In genomic region chr5:72138943-72139467, GRCh38 we compare ENCODE assay signal across 9 cellular contexts. TPM values are rescaled to one million over a fixed set of nuclear protein-coding genes. Genes with fewer than 3 reads are reported as not detected.
DNase-seq lines count a peak whose midpoint lies in the region; ATAC-seq, FAIRE-seq and TF ChIP-seq lines count a peak whose summit lies in the region.
"Had no signal": no experiment of that assay in that cellular context is flagged by ENCODE, and none has a peak within 500 bp of the region (broad histone marks: within the 10 kb centered on the region; RNA-seq: fewer than 3 reads in every experiment).

No MANE protein-coding gene starts in this region.

- H3K9me3 ChIP-seq in GM12878 (replicated peaks; ENCODE audit: control insufficient read depth, insufficient read depth, low read length) (no peaks in the 10 kb centered on the region), sigmoid colon (no peaks in the 10 kb centered on the region)

- ATAC-seq in GM18505 (IDR thresholded peaks at IDR 0.05; ENCODE audit: unreplicated experiment) (peak; percentile 64), GM12878 (peak; percentile 74), HG03139 (IDR thresholded peaks at IDR 0.05; ENCODE audit: unreplicated experiment) (no peak)

- H3K4me1 ChIP-seq in GM12878 (ENCODE audit: control insufficient read depth, insufficient read depth, low read length) (peaks cover 6% of the 10 kb centered on the region; the same call in 1 of the 2 replicates), sigmoid colon (peaks cover 0 to 75% (median 49%) of the 10 kb centered on the region in 4 donors)

- H3K36me3 ChIP-seq in GM12878 (ENCODE audit: control insufficient read depth in 2 of 2, insufficient read depth in 2 of 2, low read length in 1 of 2) (no peaks in the 10 kb centered on the region), sigmoid colon (no peaks in the 10 kb centered on the region)

- SMC1A ChIA-PET in GM12878 (lab: Charles Lee; ENCODE audit: uncharacterized antibody, unreplicated experiment), result interaction anchor here (0.8 to 1.0 kb wide), 10 partner anchors 95 to 355 kb away, joined by 3 to 9 read pairs (median 3); no protein-coding TSS in a partner anchor

- H3K27ac ChIP-seq in GM12878 (ENCODE audit: control insufficient read depth, insufficient read depth) (no peak overlapping the region), sigmoid colon (peak overlapping the region; percentile 28 to 79 (median 48))

- H2AFZ ChIP-seq in GM12878 (ENCODE audit: control insufficient read depth, low read depth, low read length), result no peak overlapping the region; the same call in 1 of the 2 replicates

- TF ChIP-seq RAD21 in GM12878 (IDR thresholded peaks at IDR 0.05; ENCODE audit: insufficient read depth, low read depth, low read length), result no peak

- in situ Hi-C loops in GM12878 (cut with MboI), result loop anchor here (5.0 kb wide), 1 partner anchor 168 kb away; no protein-coding TSS in a partner anchor

- H3K27me3 ChIP-seq in GM12878 (replicated peaks in 1 of 2; ENCODE audit: control insufficient read depth in 2 of 2, insufficient read depth in 2 of 2, low read length in 1 of 2) (peaks cover 0 to 2% of the 10 kb centered on the region in 2 experiments; a peak in 1 of 4 replicates), sigmoid colon (no peaks in the 10 kb centered on the region)

- no peak overlapping the region for H3K4me3 ChIP-seq in GM12878
- no peak overlapping the region for H3K4me3 ChIP-seq in sigmoid colon

- no peaks in the 10 kb centered on the region for H3K79me2 ChIP-seq in GM12878 (ENCODE audit: control insufficient read depth, insufficient read depth, low read length)

- POLR2A ChIA-PET in GM12878 (lab: Charles Lee), result interaction anchor here (0.9 kb wide), 1 partner anchor 169 kb away, joined by 4 read pairs; no protein-coding TSS in a partner anchor

- H3K9ac ChIP-seq in GM12878 (ENCODE audit: control insufficient read depth, insufficient read depth, low read length), result no peak overlapping the region; the same call in 1 of the 2 replicates

- CTCF ChIA-PET in GM12878 (lab: Yijun Ruan, JAX), result interaction anchor here (1.0 kb wide), 6 partner anchors 106 to 434 kb away, joined by 3 to 14 read pairs (median 4); no protein-coding TSS in a partner anchor

- H4K20me1 ChIP-seq in GM12878 (ENCODE audit: control insufficient read depth, insufficient read depth), result no peaks in the 10 kb centered on the region

- intact Hi-C loops in GM12878 (cut with micrococcal nuclease; ENCODE audit: unreplicated experiment), result loop anchor here (1.0 to 5.0 kb wide), 3 partner anchors 106 to 169 kb away; no protein-coding TSS in a partner anchor
- intact Hi-C loops in sigmoid colon (cut with DNase I), result loop anchor here (2.0 kb wide), 1 partner anchor 170 kb away; no protein-coding TSS in a partner anchor

- peak; percentile 18 for FAIRE-seq in GM12878 (lab: Jason Lieb, UNC)

- BruUV-seq in GM12878 (replicated peaks; lab: Mats Ljungman, UMichigan), result no TSS peak

- no peak for TF ChIP-seq CTCF in GM12878 (IDR thresholded peaks at IDR 0.05 in 2 of 3, conservative IDR thresholded peaks at IDR 0.05 in 1 of 3; ENCODE audit: control insufficient read depth in 2 of 3, extremely low read depth in 1 of 3, insufficient read depth in 1 of 3, low read depth in 3 of 3, low read length in 3 of 3)
- no peak for TF ChIP-seq CTCF in sigmoid colon (IDR thresholded peaks at IDR 0.05)

- 0 out of 2 replicates have a peak overlapping the region, but pooled peaks have one; percentile 9 for H3K4me2 ChIP-seq in GM12878 (ENCODE audit: control insufficient read depth, insufficient read depth)

- 11% methylated on average over 7 of the region's 7 CpGs for WGBS in GM12878 (ENCODE audit: insufficient coverage, insufficient replicate concordance, low lambda C conversion rate, missing lambda C conversion rate)
- 51 to 66% methylated on average over 7 of the region's 7 CpGs for WGBS in sigmoid colon, 2 donors

- DNase-seq in HT1080 (ENCODE audit: low read depth) (peak; percentile 96), GM12878 (ENCODE audit: low read depth, low spot score) (peak; percentile 15), sigmoid colon (no peak), NCI-H1436 (lab: John Stamatoyannopoulos, UW) (no peak), DMS114 treated with DMSO at 0.1 percent for 48 hours (lab: John Stamatoyannopoulos, UW; ENCODE audit: unreplicated experiment) (no peak), NCI-H446 treated with DMSO at 0.1 percent for 48 hours (lab: John Stamatoyannopoulos, UW) (no peak)
- DNase-seq: left cardiac atrium had no signal

- TF ChIP-seq EP300 in GM12878 (IDR thresholded peaks at IDR 0.05; ENCODE audit: borderline replicate concordance in 1 of 2, control insufficient read depth in 1 of 2, low read depth in 2 of 2, low read length in 2 of 2) (no peak), sigmoid colon (IDR thresholded peaks at IDR 0.05) (no peak)

- TF ChIP-seq POLR2A in GM18505 (IDR thresholded peaks at IDR 0.05; ENCODE audit: borderline replicate concordance, extremely low read depth, insufficient read depth, insufficient read length) (no peak), GM12878 (IDR thresholded peaks at IDR 0.05; ENCODE audit: low read depth, low read length) (no peak), sigmoid colon (IDR thresholded peaks at IDR 0.05) (no peak)

- RAD21 ChIA-PET in GM12878 (lab: Charles Lee; ENCODE audit: unreplicated experiment), result interaction anchor here (1.0 kb wide), 2 partner anchors 130 to 170 kb away, joined by 4 to 7 read pairs; no protein-coding TSS in a partner anchor

TF ChIP-seq in GM12878, 131 proteins besides CTCF, POLR2A, EP300 and RAD21 (continues in another document):
- TF ChIP-seq RUNX3 (IDR thresholded peaks at IDR 0.05; ENCODE audit: low read length) (peak; percentile 83), HDAC2 (IDR thresholded peaks at IDR 0.05) (no peak), PBX3 (IDR thresholded peaks at IDR 0.05; ENCODE audit: insufficient replicate concordance, low read depth, low read length) (no peak), PAX5 (IDR thresholded peaks at IDR 0.05; ENCODE audit: borderline replicate concordance, low read depth, low read length) (no peak), SUPT20H (IDR thresholded peaks at IDR 0.05; ENCODE audit: borderline replicate concordance, control insufficient read depth, low read depth, low read length) (no peak), BMI1 (IDR thresholded peaks at IDR 0.05; ENCODE audit: borderline replicate concordance) (no peak), MTA2 (IDR thresholded peaks at IDR 0.05; ENCODE audit: low read depth) (no peak), CBFB (IDR thresholded peaks at IDR 0.05; ENCODE audit: low read depth) (0 out of 2 replicates have a peak, but pooled peaks have one; percentile 28), IKZF2 (IDR thresholded peaks at IDR 0.05) (peak; percentile 57 to 66; a peak in 3 of 4 replicates), NFYA (IDR thresholded peaks at IDR 0.05; ENCODE audit: borderline replicate concordance, low read depth, low read length) (no peak), NFIC (IDR thresholded peaks at IDR 0.05; ENCODE audit: low read depth, low read length) (peak; percentile 48; the same call in 1 of the 2 replicates), IKZF1 (conservative IDR thresholded peaks at IDR 0.05) (0 out of 2 replicates have a peak, but pooled peaks have one; percentile 19), ATF3 (IDR thresholded peaks at IDR 0.05; ENCODE audit: borderline replicate concordance, extremely low read depth, low read depth, low read length) (no peak), MTA3 (IDR thresholded peaks at IDR 0.05; ENCODE audit: borderline replicate concordance, low read length) (no peak)

RNA-seq across cellular contexts. Expression of gene MAP1B, which starts 31.7 kb away (rescaled TPM):
- total RNA-seq in HT1080 (2014; rRNA removed; shearing (Covaris generic)), result 52.6 and 75.1 TPM in 2 replicates
- 24.7 and 34.0 TPM in 2 replicates for polyA plus RNA-seq in HT1080 (2015; cell fraction: cytosol; rRNA removed)
- 69.4 and 71.2 TPM in 2 replicates for polyA plus RNA-seq in HT1080 (2015; cell fraction: nucleus; rRNA removed)
- 0.19 TPM in 1 of 2 replicates, not detected in the other for total RNA-seq in GM12878 (2013; cell fraction: nucleolus; rRNA removed)
- total RNA-seq in GM12878 (2014; rRNA removed) (under 0.01 and 0.06 TPM in 2 replicates), GM12878 (2014; rRNA removed; fragmentation: Illumina TruSeq; extraction: Trizol) (0.04 and 0.09 TPM in 2 replicates), GM12878 (2021) (0.36 and 0.61 TPM in 2 replicates), sigmoid colon (100 to 1,000 TPM in 3 of 4 donors, 10 to 100 TPM in 1; 98.6 to 659 (median 288) TPM)
- 0.09 TPM for polyA plus RNA-seq in GM12878 (2011; ENCODE audit: low read depth)
- polyA plus RNA-seq in GM12878 (2011; rRNA removed) (not detected in 2 replicates), GM12878 (2014; fragmentation: Illumina TruSeq; extraction: Trizol) (0.06 and 0.08 TPM in 2 replicates), GM12878 (2014; fragmentation: Nextera tagmentation; extraction: Ambion mirVana) (under 1 TPM; 0.02 to 0.16 TPM), GM12878 (2014; rRNA removed) (0.03 and 0.05 TPM in 2 replicates), GM12878 (2016; fragmentation: Nextera tagmentation; extraction: Ambion mirVana) (under 1 TPM; 0.62 to 0.81 TPM), sigmoid colon (1 to 10 TPM in 2 of 3 donors, under 1 TPM in 1; 0.69 to 5.0 (median 1.2) TPM)
- not detected in 2 replicates for polyA plus RNA-seq in GM12878 (2011; cell fraction: cytosol; rRNA removed)
- polyA plus RNA-seq in GM12878 (2011; cell fraction: nucleus; rRNA removed), result 0.01 TPM in 1 of 2 replicates, not detected in the other
- 0.09 and 0.20 TPM in 2 replicates for polyA plus RNA-seq in GM12878 (2012)
- not detected in 2 replicates for polyA minus RNA-seq in GM12878 (2011; rRNA and poly(A)+ RNA removed)
- polyA minus RNA-seq in GM12878 (2011; cell fraction: cytosol; rRNA and poly(A)+ RNA removed), result not detected in 2 replicates
- polyA minus RNA-seq in GM12878 (2011; cell fraction: nucleus; rRNA and poly(A)+ RNA removed), result not detected in 2 replicates

Comparison
In these comparisons a context has a peak if more than half of its experiments do, and no peak if none do; other contexts are left out.
1. DNase-seq: peak in HT1080 (single experiment) and GM12878 (single experiment); none in sigmoid colon (single experiment), NCI-H1436 (single experiment), DMS114 treated with DMSO at 0.1 percent for 48 hours (single experiment) and NCI-H446 treated with DMSO at 0.1 percent for 48 hours (single experiment).
2. RNA of gene MAP1B, which starts 31.7 kb away (total RNA-seq): 98.6 to 659 TPM in sigmoid colon and 52.6 to 75.1 TPM in HT1080; under 0.01 to 0.61 TPM in GM12878; every median in the first group is over 10 times any median in the second.